ENCODE assay signal across 1 cellular context in genomic region chr11:11078344-11078743, GRCh38.
TF ChIP-seq lines count a peak whose summit lies in the region.

No MANE protein-coding gene starts in this region.

TF ChIP-seq in K562, 482 proteins besides CTCF, POLR2A, EP300 and RAD21 (continued from another document):
- TF ChIP-seq DEAF1 (CRISPR knock-in tag; IDR thresholded peaks at IDR 0.05): no peak
- TF ChIP-seq ZNF584 (CRISPR knock-in tag; IDR thresholded peaks at IDR 0.05; ENCODE audit: low read depth): no peak
- TF ChIP-seq ZNF124 (CRISPR knock-in tag; IDR thresholded peaks at IDR 0.05): no peak
- no peak for TF ChIP-seq IRF1 (CRISPR knock-in tag; IDR thresholded peaks at IDR 0.05; ENCODE audit: borderline replicate concordance)
- TF ChIP-seq MCM2 (IDR thresholded peaks at IDR 0.05; ENCODE audit: low read depth): no peak
- TF ChIP-seq HMG20B (CRISPR knock-in tag; IDR thresholded peaks at IDR 0.05): no peak
- TF ChIP-seq HNRNPK (IDR thresholded peaks at IDR 0.05; ENCODE audit: low read depth, low read length, poor library complexity, severe bottlenecking): no peak
- TF ChIP-seq ZBTB5 (IDR thresholded peaks at IDR 0.05): no peak
- TF ChIP-seq THRB (CRISPR knock-in tag; conservative IDR thresholded peaks at IDR 0.05): no peak
- TF ChIP-seq BDP1 (IDR thresholded peaks at IDR 0.05; ENCODE audit: insufficient read depth, insufficient read length): no peak
